ENCODE assay signal across 17 cellular contexts in genomic region chr18:8757598-8757997, GRCh38. TPM values are rescaled to one million over a fixed set of nuclear protein-coding genes. Genes with fewer than 3 reads are reported as not detected.
DNase-seq lines count a peak whose midpoint lies in the region; FAIRE-seq and TF ChIP-seq lines count a peak whose summit lies in the region.
"Had no signal": no experiment of that assay in that cellular context is flagged by ENCODE, and none has a peak within 500 bp of the region (broad histone marks: within the 10 kb centered on the region; RNA-seq: fewer than 3 reads in every experiment).

No MANE protein-coding gene starts in this region.

- H2BK15ac ChIP-seq in mesenchymal stem cell (ENCODE audit: low read depth, poor library complexity, severe bottlenecking) = no peak overlapping the region

- no peak overlapping the region for H3K23ac ChIP-seq in mesenchymal stem cell (ENCODE audit: low read length in 2 of 2)

- no peak overlapping the region for H2BK5ac ChIP-seq in mesenchymal stem cell (ENCODE audit: low read depth, low read length, poor library complexity, severe bottlenecking)

- no peak overlapping the region for H3K4ac ChIP-seq in mesenchymal stem cell (ENCODE audit: low read depth in 1 of 2, low read length in 2 of 2)

- H3K36me3 Mint-ChIP-seq in IgD-negative memory B cell = peaks cover 4% of the 10 kb centered on the region
- H3K36me3 Mint-ChIP-seq: CD8-positive, alpha-beta T cell had no signal

- TF ChIP-seq CTCF in bronchial epithelial cell (IDR thresholded peaks at IDR 0.05; ENCODE audit: insufficient read depth, low read length, severe bottlenecking) (no peak), transverse colon (IDR thresholded peaks at IDR 0.05) (no peak)

- intact Hi-C loops in transverse colon (cut with DNase I; ENCODE audit: low total_unique reads) = no loop called here

- 88% methylated on average over 3 of the region's 3 CpGs for WGBS in mesenchymal stem cell
- 31 to 56% methylated on average over 3 of the region's 3 CpGs for WGBS in transverse colon (ENCODE audit: low coverage in 1 of 2), 2 donors

- H3K27me3 Mint-ChIP-seq in IgD-negative memory B cell = peaks cover 4% of the 10 kb centered on the region

- H3K18ac ChIP-seq in mesenchymal stem cell (ENCODE audit: low read depth in 1 of 2, low read length in 2 of 2) = no peak overlapping the region

- peaks cover 67% of the 10 kb centered on the region for H3K4me1 ChIP-seq in BLaER1
- H3K4me1 ChIP-seq in mesenchymal stem cell (ENCODE audit: control insufficient read depth, insufficient read depth, low read depth, low read length) = peaks cover 27% of the 10 kb centered on the region
- H3K4me1 ChIP-seq in transverse colon = peaks cover 2 to 22% (median 10%) of the 10 kb centered on the region in 4 donors

- H3K4me3 ChIP-seq in BLaER1 (no peak overlapping the region; the same call in 1 of the 2 replicates), bronchial epithelial cell (ENCODE audit: low read depth, low read length) (no peak overlapping the region), mesenchymal stem cell (ENCODE audit: insufficient read depth in 1 of 2, low read depth in 1 of 2, low read length in 2 of 2) (no peak overlapping the region), transverse colon (no peak overlapping the region)

- H4K8ac ChIP-seq in mesenchymal stem cell (ENCODE audit: low read length) = no peak overlapping the region

- H3K27ac ChIP-seq in BLaER1 = no peak overlapping the region
- H3K27ac ChIP-seq in mesenchymal stem cell (ENCODE audit: low read length, poor library complexity, severe bottlenecking) = peak overlapping the region; percentile 12
- peak overlapping the region in 1 of 4 donors; percentile 14 for H3K27ac ChIP-seq in transverse colon

- TF ChIP-seq POLR2A in transverse colon (IDR thresholded peaks at IDR 0.05) = no peak

- H3K9me3 ChIP-seq in BLaER1 (peaks cover 39% of the 10 kb centered on the region), mesenchymal stem cell (ENCODE audit: control insufficient read depth, low read length) (no peaks in the 10 kb centered on the region), transverse colon (no peaks in the 10 kb centered on the region)
- H3K9me3 ChIP-seq: SK-N-SH had no signal

- TF ChIP-seq EP300 in transverse colon (IDR thresholded peaks at IDR 0.05; ENCODE audit: low read depth) = no peak

- DNase-seq in bronchial epithelial cell (ENCODE audit: low read depth) (peak; percentile 41), mesenchymal stem cell (no peak), anterior cingulate cortex (lab: John Stamatoyannopoulos, UW) (no peak), RCC 7860 (ENCODE audit: low spot score) (no peak), transverse colon (no peak)
- no peak for DNase-seq in activated CD8-positive, alpha-beta memory T cell treated with anti-CD3 and anti-CD28 coated beads, Interleukin-2, amount 50 U/mL, for 4 hours
- DNase-seq: CD8-positive, alpha-beta T cell; DMS53; NCI-H1092 treated with DMSO at 0.1 percent for 48 hours; NCI-H2081; NCI-H446 treated with DMSO at 0.1 percent for 48 hours; SHP77 treated with DMSO at 0.1 percent for 48 hours; SK-N-SH had no signal

- H4K91ac ChIP-seq in mesenchymal stem cell (ENCODE audit: low read length) = no peak overlapping the region

- peaks cover 3 to 9% (median 5%) of the 10 kb centered on the region in 3 donors for H3K9me3 Mint-ChIP-seq in IgD-negative memory B cell

- H2BK12ac ChIP-seq in mesenchymal stem cell (ENCODE audit: low read length in 2 of 2) = no peak overlapping the region

- H3K27ac Mint-ChIP-seq in IgD-negative memory B cell = peak overlapping the region in 2 of 3 donors; percentile 39 to 55
- H3K27ac Mint-ChIP-seq: CD8-positive, alpha-beta T cell had no signal

- H3K36me3 ChIP-seq in BLaER1 (peaks cover 81% of the 10 kb centered on the region), bronchial epithelial cell (ENCODE audit: control insufficient read depth, insufficient read depth, low read length) (peaks cover 3% of the 10 kb centered on the region), mesenchymal stem cell (ENCODE audit: control insufficient read depth in 1 of 2, insufficient read depth in 2 of 2, low read depth in 1 of 2, low read length in 2 of 2) (peaks cover 47 to 87% of the 10 kb centered on the region in 2 experiments), transverse colon (no peaks in the 10 kb centered on the region)

- no peak overlapping the region for H3K4me3 Mint-ChIP-seq in IgD-negative memory B cell
- H3K4me3 Mint-ChIP-seq: CD8-positive, alpha-beta T cell had no signal

- H3K4me2 ChIP-seq in BLaER1 (peak overlapping the region; percentile 64), mesenchymal stem cell (ENCODE audit: low read length, poor library complexity, severe bottlenecking) (no peak overlapping the region)
- H3K4me2 ChIP-seq: SK-N-SH had no signal

- H4K20me1 ChIP-seq in BLaER1 = peaks cover 85% of the 10 kb centered on the region

- FAIRE-seq in bronchial epithelial cell (lab: Jason Lieb, UNC) (no peak), RCC 7860 (lab: Jason Lieb, UNC) (no peak)
- FAIRE-seq: H54, HTR-8/SVneo had no signal

- no peak overlapping the region for H2AK5ac ChIP-seq in mesenchymal stem cell (ENCODE audit: low read length, severe bottlenecking)

- in situ Hi-C loops in transverse colon (cut with MboI; ENCODE audit: low pct_ligation_motif_present in 1 of 4, low pct_unique_long_range_greater_than_20kb in 1 of 4, low sequenced_read_pairs in 3 of 4) = no loop called here

- H3K14ac ChIP-seq in mesenchymal stem cell (ENCODE audit: low read length in 2 of 2) = no peak overlapping the region

- H2BK120ac ChIP-seq in mesenchymal stem cell (ENCODE audit: low read depth, low read length) = no peak overlapping the region

- H2AFZ ChIP-seq in mesenchymal stem cell (ENCODE audit: low read depth, low read length) = no peak overlapping the region

- no peaks in the 10 kb centered on the region for H3K27me3 ChIP-seq in BLaER1
- H3K27me3 ChIP-seq in bronchial epithelial cell (ENCODE audit: control insufficient read depth, insufficient read depth, low read length) = no peaks in the 10 kb centered on the region
- H3K27me3 ChIP-seq in mesenchymal stem cell (ENCODE audit: control insufficient read depth in 1 of 2, insufficient read depth in 1 of 2, low read length in 2 of 2) = no peaks in the 10 kb centered on the region
- peaks cover 48% of the 10 kb centered on the region for H3K27me3 ChIP-seq in transverse colon

- H3K9ac ChIP-seq in BLaER1 = no peak overlapping the region
- no peak overlapping the region for H3K9ac ChIP-seq in mesenchymal stem cell (ENCODE audit: low read length)
- H3K9ac ChIP-seq: SK-N-SH had no signal

- peaks cover 2% of the 10 kb centered on the region for H3K79me1 ChIP-seq in mesenchymal stem cell (replicated peaks; ENCODE audit: low read length, poor library complexity, severe bottlenecking)

- peaks cover 13 to 19% (median 16%) of the 10 kb centered on the region in 3 donors for H3K4me1 Mint-ChIP-seq in IgD-negative memory B cell

RNA-seq across cellular contexts. Expression of gene MTCL1, which starts 52.2 kb away (rescaled TPM):
- polyA plus RNA-seq in IgD-negative memory B cell = 0.28 TPM
- total RNA-seq in bronchial epithelial cell (10.0 and 12.7 TPM in 2 replicates), transverse colon (10 to 100 TPM; 12.3 to 35.9 (median 26.1) TPM)
- polyA plus RNA-seq in mesenchymal stem cell (2013, experiment 1 of 2) = 15.4 TPM
- 15.4 TPM for polyA plus RNA-seq in mesenchymal stem cell (2013, experiment 2 of 2)
